ENCODE assay signal across 8 cellular contexts in genomic region chr20:35093245-35093884, GRCh38. TPM values are rescaled to one million over a fixed set of nuclear protein-coding genes. Genes with fewer than 3 reads are reported as not detected.
A peak's percentile ranks its signal among the peaks of the same experiment; 100 is the strongest.
DNase-seq lines count a peak whose midpoint lies in the region; ATAC-seq and TF ChIP-seq lines count a peak whose summit lies in the region.

No MANE protein-coding gene starts in this region.

- peaks cover 42% of the 10 kb centered on the region for H3K79me2 ChIP-seq in neural progenitor cell (ENCODE audit: low read depth)

- ATAC-seq in GM21367 (IDR thresholded peaks at IDR 0.05; ENCODE audit: unreplicated experiment) (no peak), HG02981 (IDR thresholded peaks at IDR 0.05; ENCODE audit: unreplicated experiment) (no peak)

- H4K20me1 ChIP-seq in neural progenitor cell (ENCODE audit: low read depth), result peaks cover 21% of the 10 kb centered on the region

- H3K27me3 ChIP-seq in duodenal mucosa (ENCODE audit: control insufficient read depth in 1 of 2, insufficient read depth in 2 of 2, low read length in 2 of 2), result no peaks in the 10 kb centered on the region
- no peaks in the 10 kb centered on the region for H3K27me3 ChIP-seq in neural progenitor cell

- no peaks in the 10 kb centered on the region for H3K9me3 Mint-ChIP-seq in neural progenitor cell

- H3K9me3 ChIP-seq in duodenal mucosa (ENCODE audit: control insufficient read depth in 1 of 2, low read length in 2 of 2), result no peaks in the 10 kb centered on the region
- no peaks in the 10 kb centered on the region for H3K9me3 ChIP-seq in neural progenitor cell (ENCODE audit: low read depth)

- H3K27ac ChIP-seq in duodenal mucosa (ENCODE audit: low read depth, low read length) (peak overlapping the region; percentile 47), neural progenitor cell (no peak overlapping the region)

- H3K36me3 Mint-ChIP-seq in neural progenitor cell, result peaks cover 7% of the 10 kb centered on the region

- H3K36me3 ChIP-seq in duodenal mucosa (ENCODE audit: control insufficient read depth in 1 of 2, insufficient read depth in 2 of 2, low read length in 2 of 2) (no peaks in the 10 kb centered on the region), neural progenitor cell (no peaks in the 10 kb centered on the region)

- H2AFZ ChIP-seq in neural progenitor cell (replicated peaks), result peak overlapping the region; percentile 96

- H3K4me3 ChIP-seq in duodenal mucosa (ENCODE audit: low read depth in 1 of 2, low read length in 2 of 2) (peak overlapping the region; percentile 98), neural progenitor cell (peak overlapping the region; percentile 95)

- H3K27ac Mint-ChIP-seq in neural progenitor cell, result peak overlapping the region; percentile 98

- peaks cover 25% of the 10 kb centered on the region for H3F3A ChIP-seq in neural progenitor cell (ENCODE audit: low read depth)

- TF ChIP-seq CTCF in neural progenitor cell (IDR thresholded peaks at IDR 0.05), result no peak

- peak overlapping the region; percentile 92 to 98 for H3K9ac ChIP-seq in duodenal mucosa (ENCODE audit: low read depth in 1 of 2, low read length in 2 of 2)
- H3K9ac ChIP-seq in neural progenitor cell, result no peak overlapping the region

- H3K4me1 ChIP-seq in duodenal mucosa (ENCODE audit: control insufficient read depth in 1 of 2, insufficient read depth in 2 of 2, low read length in 2 of 2) (peaks cover 18 to 20% of the 10 kb centered on the region in 2 donors), neural progenitor cell (peaks cover 6% of the 10 kb centered on the region)

- peaks cover 4% of the 10 kb centered on the region for H3K27me3 Mint-ChIP-seq in neural progenitor cell (ENCODE audit: insufficient read depth, low read depth)

- H3K4me2 ChIP-seq in neural progenitor cell, result peak overlapping the region; percentile 49

- DNase-seq in NCI-H1417 (lab: John Stamatoyannopoulos, UW) (peak in 2 of 3 experiments; percentile 67 to 79), NCI-H1417 treated with DMSO at 0.1 percent for 48 hours (lab: John Stamatoyannopoulos, UW) (no peak), SW 1271 (lab: John Stamatoyannopoulos, UW) (peak; percentile 36 to 86), neural progenitor cell (ENCODE audit: low spot score) (no peak), SK-N-DZ (ENCODE audit: low spot score) (no peak)

- H3K4me3 Mint-ChIP-seq in neural progenitor cell, result peak overlapping the region; percentile 91

- H3K4me1 Mint-ChIP-seq in neural progenitor cell, result peaks cover 23% of the 10 kb centered on the region

RNA-seq across cellular contexts. Expression of gene TRPC4AP, which starts 0.8 kb away (rescaled TPM):
- total RNA-seq in neural progenitor cell (ENCODE audit: low replicate concordance), result 73.0 and 96.4 TPM in 2 replicates
- polyA plus RNA-seq in SK-N-DZ (2014; cell fraction: cytosol; rRNA removed), result 76.9 and 82.4 TPM in 2 replicates
- polyA plus RNA-seq in SK-N-DZ (2014; cell fraction: nucleus; rRNA removed), result 147 and 165 TPM in 2 replicates

RNA-seq across cellular contexts. Expression of gene EDEM2, which starts 53.8 kb away (rescaled TPM):
- 9.3 and 13.8 TPM in 2 replicates for total RNA-seq in neural progenitor cell (ENCODE audit: low replicate concordance)
- polyA plus RNA-seq in SK-N-DZ (2014; cell fraction: cytosol; rRNA removed), result 20.0 and 21.7 TPM in 2 replicates
- polyA plus RNA-seq in SK-N-DZ (2014; cell fraction: nucleus; rRNA removed), result 9.9 and 11.6 TPM in 2 replicates

Comparison
In these comparisons a context has a peak if more than half of its experiments do, and no peak if none do; other contexts are left out.
1. DNase-seq: peak in NCI-H1417 (2 of 3) and SW 1271 (2 of 2); none in NCI-H1417 treated with DMSO at 0.1 percent for 48 hours (single experiment), neural progenitor cell (single experiment) and SK-N-DZ (single experiment).